In genomic region chr20:53899351-53900167, GRCh38 we compare ENCODE assay signal across 1 cellular context.
TF ChIP-seq lines count a peak whose summit lies in the region.

No MANE protein-coding gene starts in this region.

TF ChIP-seq in HEK293, 187 proteins besides CTCF, POLR2A, EP300 and RAD21 (continued from another document and continues in another):
- TF ChIP-seq ZNF280C (tag by site-specific recombination; IDR thresholded peaks at IDR 0.05) (no peak), ZNF16 (tag by site-specific recombination; IDR thresholded peaks at IDR 0.05; ENCODE audit: low read depth) (no peak), ZNF585B (tag by site-specific recombination; IDR thresholded peaks at IDR 0.05) (no peak), ZNF274 (IDR thresholded peaks at IDR 0.05; ENCODE audit: low read length) (no peak), ZNF274 (tag by site-specific recombination; IDR thresholded peaks at IDR 0.05; ENCODE audit: borderline replicate concordance) (no peak), ZNF692 (tag by site-specific recombination; IDR thresholded peaks at IDR 0.05) (peak; percentile 81), ZNF501 (tag by site-specific recombination; IDR thresholded peaks at IDR 0.05) (no peak; the same call in 1 of the 2 replicates), ZNF112 (tag by site-specific recombination; IDR thresholded peaks at IDR 0.05) (no peak), ZNF174 (tag by site-specific recombination; IDR thresholded peaks at IDR 0.05) (no peak), TRIM28 (IDR thresholded peaks at IDR 0.05; ENCODE audit: borderline replicate concordance, low read length) (0 out of 2 replicates have a peak, but pooled peaks have one; percentile 18), SP2 (tag by site-specific recombination; IDR thresholded peaks at IDR 0.05) (peak; percentile 76), GLIS1 (tag by site-specific recombination; IDR thresholded peaks at IDR 0.05) (peak; percentile 54), OSR2 (tag by site-specific recombination; IDR thresholded peaks at IDR 0.05) (peak; percentile 100), ZNF311 (tag by site-specific recombination; IDR thresholded peaks at IDR 0.05; ENCODE audit: borderline replicate concordance) (no peak), ZNF521 (tag by site-specific recombination; IDR thresholded peaks at IDR 0.05) (no peak), GLI2 (tag by site-specific recombination; IDR thresholded peaks at IDR 0.05; ENCODE audit: borderline replicate concordance, low read depth) (peak; percentile 96), ZSCAN23 (tag by site-specific recombination; IDR thresholded peaks at IDR 0.05) (peak; percentile 92; the same call in 1 of the 2 replicates), ZNF76 (tag by site-specific recombination; IDR thresholded peaks at IDR 0.05; ENCODE audit: borderline replicate concordance, low read depth) (0 out of 2 replicates have a peak, but pooled peaks have one; percentile 49), ZNF629 (tag by site-specific recombination; IDR thresholded peaks at IDR 0.05) (peak; percentile 96), KLF17 (tag by site-specific recombination; IDR thresholded peaks at IDR 0.05) (peak; percentile 92), ZFP41 (tag by site-specific recombination; IDR thresholded peaks at IDR 0.05; ENCODE audit: borderline replicate concordance) (no peak), KLF10 (tag by site-specific recombination; IDR thresholded peaks at IDR 0.05) (peak; percentile 92), ZNF202 (tag by site-specific recombination; IDR thresholded peaks at IDR 0.05; ENCODE audit: borderline replicate concordance) (no peak), BCL11B (tag by site-specific recombination; IDR thresholded peaks at IDR 0.05; ENCODE audit: low read depth) (no peak), ZFP69B (tag by site-specific recombination; IDR thresholded peaks at IDR 0.05) (peak; percentile 80), KLF1 (tag by site-specific recombination; IDR thresholded peaks at IDR 0.05) (peak; percentile 97), ZNF350 (tag by site-specific recombination; IDR thresholded peaks at IDR 0.05) (no peak), ZNF785 (tag by site-specific recombination; IDR thresholded peaks at IDR 0.05) (no peak), KLF9 (tag by site-specific recombination; IDR thresholded peaks at IDR 0.05; ENCODE audit: low read depth) (peak; percentile 54), ZNF830 (tag by site-specific recombination; IDR thresholded peaks at IDR 0.05; ENCODE audit: low read depth) (no peak), ZBTB48 (tag by site-specific recombination; IDR thresholded peaks at IDR 0.05) (no peak), ZNF37A (tag by site-specific recombination; IDR thresholded peaks at IDR 0.05) (no peak), SETDB1 (IDR thresholded peaks at IDR 0.05; ENCODE audit: insufficient read length, low read length) (no peak), SP7 (tag by site-specific recombination; IDR thresholded peaks at IDR 0.05) (peak; percentile 99), ZFP37 (tag by site-specific recombination; IDR thresholded peaks at IDR 0.05) (0 out of 2 replicates have a peak, but pooled peaks have one; percentile 78), ZNF324 (tag by site-specific recombination; IDR thresholded peaks at IDR 0.05) (peak; percentile 83), ZNF610 (tag by site-specific recombination; IDR thresholded peaks at IDR 0.05; ENCODE audit: borderline replicate concordance) (no peak; the same call in 1 of the 2 replicates), ZXDB (tag by site-specific recombination; IDR thresholded peaks at IDR 0.05) (peak; percentile 95), ZNF701 (tag by site-specific recombination; IDR thresholded peaks at IDR 0.05) (no peak), ZNF184 (tag by site-specific recombination; IDR thresholded peaks at IDR 0.05) (peak; percentile 79), ZNF645 (tag by site-specific recombination; IDR thresholded peaks at IDR 0.05) (no peak), ZNF530 (tag by site-specific recombination; IDR thresholded peaks at IDR 0.05; ENCODE audit: low read depth) (no peak), ZNF558 (tag by site-specific recombination; IDR thresholded peaks at IDR 0.05) (0 out of 2 replicates have a peak, but pooled peaks have one; percentile 44), ZIC2 (tag by site-specific recombination; IDR thresholded peaks at IDR 0.05) (peak; percentile 59), MZF1 (tag by site-specific recombination; IDR thresholded peaks at IDR 0.05; ENCODE audit: borderline replicate concordance) (peak; percentile 49; the same call in 1 of the 2 replicates), ZNF114 (tag by site-specific recombination; IDR thresholded peaks at IDR 0.05) (no peak), BCL6B (tag by site-specific recombination; IDR thresholded peaks at IDR 0.05) (peak; percentile 52; the same call in 1 of the 2 replicates), ZEB2 (tag by site-specific recombination; IDR thresholded peaks at IDR 0.05) (peak; percentile 92), ZNF473 (tag by site-specific recombination; IDR thresholded peaks at IDR 0.05) (no peak), ZNF513 (tag by site-specific recombination; IDR thresholded peaks at IDR 0.05) (peak; percentile 44; the same call in 1 of the 2 replicates)
- TF ChIP-seq, protein P1, sequence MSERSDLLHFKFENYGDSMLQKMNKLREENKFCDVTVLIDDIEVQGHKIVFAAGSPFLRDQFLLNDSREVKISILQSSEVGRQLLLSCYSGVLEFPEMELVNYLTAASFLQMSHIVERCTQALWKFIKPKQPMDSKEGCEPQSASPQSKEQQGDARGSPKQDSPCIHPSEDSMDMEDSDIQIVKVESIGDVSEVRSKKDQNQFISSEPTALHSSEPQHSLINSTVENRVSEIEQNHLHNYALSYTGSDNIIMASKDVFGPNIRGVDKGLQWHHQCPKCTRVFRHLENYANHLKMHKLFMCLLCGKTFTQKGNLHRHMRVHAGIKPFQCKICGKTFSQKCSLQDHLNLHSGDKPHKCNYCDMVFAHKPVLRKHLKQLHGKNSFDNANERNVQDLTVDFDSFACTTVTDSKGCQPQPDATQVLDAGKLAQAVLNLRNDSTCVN (tag by site-specific recombination; optimal IDR thresholded peaks at IDR 0.05): peak; percentile 27
- TF ChIP-seq, protein P2, sequence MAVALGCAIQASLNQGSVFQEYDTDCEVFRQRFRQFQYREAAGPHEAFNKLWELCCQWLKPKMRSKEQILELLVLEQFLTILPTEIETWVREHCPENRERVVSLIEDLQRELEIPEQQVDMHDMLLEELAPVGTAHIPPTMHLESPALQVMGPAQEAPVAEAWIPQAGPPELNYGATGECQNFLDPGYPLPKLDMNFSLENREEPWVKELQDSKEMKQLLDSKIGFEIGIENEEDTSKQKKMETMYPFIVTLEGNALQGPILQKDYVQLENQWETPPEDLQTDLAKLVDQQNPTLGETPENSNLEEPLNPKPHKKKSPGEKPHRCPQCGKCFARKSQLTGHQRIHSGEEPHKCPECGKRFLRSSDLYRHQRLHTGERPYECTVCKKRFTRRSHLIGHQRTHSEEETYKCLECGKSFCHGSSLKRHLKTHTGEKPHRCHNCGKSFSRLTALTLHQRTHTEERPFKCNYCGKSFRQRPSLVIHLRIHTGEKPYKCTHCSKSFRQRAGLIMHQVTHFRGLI (tag by site-specific recombination; IDR thresholded peaks at IDR 0.05): peak; percentile 63; the same call in 1 of the 2 replicates
- TF ChIP-seq, protein P3, sequence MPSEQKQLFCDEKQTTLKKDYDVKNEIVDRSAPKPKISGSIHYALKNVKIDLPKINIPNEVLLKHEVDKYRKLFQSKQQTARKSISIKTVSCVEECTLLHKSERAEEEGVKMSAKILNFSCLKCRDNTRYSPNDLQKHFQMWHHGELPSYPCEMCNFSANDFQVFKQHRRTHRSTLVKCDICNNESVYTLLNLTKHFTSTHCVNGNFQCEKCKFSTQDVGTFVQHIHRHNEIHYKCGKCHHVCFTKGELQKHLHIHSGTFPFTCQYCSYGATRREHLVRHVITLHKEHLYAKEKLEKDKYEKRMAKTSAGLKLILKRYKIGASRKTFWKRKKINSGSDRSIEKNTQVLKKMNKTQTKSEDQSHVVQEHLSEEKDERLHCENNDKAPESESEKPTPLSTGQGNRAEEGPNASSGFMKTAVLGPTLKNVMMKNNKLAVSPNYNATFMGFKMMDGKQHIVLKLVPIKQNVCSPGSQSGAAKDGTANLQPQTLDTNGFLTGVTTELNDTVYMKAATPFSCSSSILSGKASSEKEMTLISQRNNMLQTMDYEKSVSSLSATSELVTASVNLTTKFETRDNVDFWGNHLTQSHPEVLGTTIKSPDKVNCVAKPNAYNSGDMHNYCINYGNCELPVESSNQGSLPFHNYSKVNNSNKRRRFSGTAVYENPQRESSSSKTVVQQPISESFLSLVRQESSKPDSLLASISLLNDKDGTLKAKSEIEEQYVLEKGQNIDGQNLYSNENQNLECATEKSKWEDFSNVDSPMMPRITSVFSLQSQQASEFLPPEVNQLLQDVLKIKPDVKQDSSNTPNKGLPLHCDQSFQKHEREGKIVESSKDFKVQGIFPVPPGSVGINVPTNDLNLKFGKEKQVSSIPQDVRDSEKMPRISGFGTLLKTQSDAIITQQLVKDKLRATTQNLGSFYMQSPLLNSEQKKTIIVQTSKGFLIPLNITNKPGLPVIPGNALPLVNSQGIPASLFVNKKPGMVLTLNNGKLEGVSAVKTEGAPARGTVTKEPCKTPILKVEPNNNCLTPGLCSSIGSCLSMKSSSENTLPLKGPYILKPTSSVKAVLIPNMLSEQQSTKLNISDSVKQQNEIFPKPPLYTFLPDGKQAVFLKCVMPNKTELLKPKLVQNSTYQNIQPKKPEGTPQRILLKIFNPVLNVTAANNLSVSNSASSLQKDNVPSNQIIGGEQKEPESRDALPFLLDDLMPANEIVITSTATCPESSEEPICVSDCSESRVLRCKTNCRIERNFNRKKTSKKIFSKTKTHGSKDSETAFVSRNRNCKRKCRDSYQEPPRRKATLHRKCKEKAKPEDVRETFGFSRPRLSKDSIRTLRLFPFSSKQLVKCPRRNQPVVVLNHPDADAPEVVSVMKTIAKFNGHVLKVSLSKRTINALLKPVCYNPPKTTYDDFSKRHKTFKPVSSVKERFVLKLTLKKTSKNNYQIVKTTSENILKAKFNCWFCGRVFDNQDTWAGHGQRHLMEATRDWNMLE (tag by site-specific recombination; conservative IDR thresholded peaks at IDR 0.05; ENCODE audit: low read depth): no peak; the same call in 1 of the 2 replicates
